Comparison of ENCODE assay signal across 26 cellular contexts in the genomic region with DNA sequence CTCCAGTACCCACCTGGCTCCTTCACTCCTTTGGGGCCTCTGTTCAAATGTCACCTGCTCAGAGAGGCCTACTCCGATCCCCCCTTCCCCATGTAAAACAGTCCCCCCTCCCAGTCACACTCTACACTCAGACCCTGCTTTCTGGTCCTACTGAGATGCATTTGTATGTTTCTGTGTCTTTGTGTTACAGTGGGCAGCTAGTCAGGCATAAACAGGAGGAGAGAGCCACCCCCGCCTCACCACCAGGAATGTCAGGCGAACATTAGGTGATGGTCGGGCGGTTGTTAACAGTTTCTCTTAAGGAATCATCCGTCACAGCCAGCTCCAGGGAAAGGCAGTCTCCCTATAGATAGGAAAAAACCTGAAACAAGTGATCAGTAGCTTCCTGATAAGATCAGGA. TPM values are rescaled to one million over a fixed set of nuclear protein-coding genes. Genes with fewer than 3 reads are reported as not detected.
"Had no signal": no experiment of that assay in that cellular context is flagged by ENCODE, and none has a peak within 500 bp of the region (broad histone marks: within the 10 kb centered on the region; RNA-seq: fewer than 3 reads in every experiment).

No MANE protein-coding gene starts in this region.

- H3K4me3 Mint-ChIP-seq: activated CD8-positive, alpha-beta T cell treated with anti-CD3 and anti-CD28 coated beads, Interleukin-2, amount 10 ng/mL, durations not matched to agents 7 days and 5 days; activated naive CD8-positive, alpha-beta T cell treated with anti-CD3 and anti-CD28 coated beads for 36 hours; activated T-helper 17 cell treated with anti-CD3 and anti-CD28 coated beads, Interleukin-2, amount 50 U/mL, for 72 hours; immature natural killer cell; natural killer cell treated with Interleukin-12 subunit alpha and Interleukin-12 subunit beta and Interleukin-15 and Interleukin-18, amount 100 ng/mL, for 72 hours; stimulated activated effector memory CD8-positive, alpha-beta T cell treated with anti-CD3 and anti-CD28 coated beads, Interleukin-12 subunit alpha, Interleukin-12 subunit beta, amount 100 ng/mL, for 72 hours; stimulated activated naive CD8-positive, alpha-beta T cell treated with anti-CD3 and anti-CD28 coated beads, Interleukin-15, amount 100 ng/mL, for 72 hours had no signal

- H3K27me3 Mint-ChIP-seq: activated naive CD8-positive, alpha-beta T cell treated with anti-CD3 and anti-CD28 coated beads for 36 hours; stimulated activated naive CD8-positive, alpha-beta T cell treated with anti-CD3 and anti-CD28 coated beads, Interleukin-15, amount 100 ng/mL, for 72 hours had no signal

- DNase-seq: activated CD4-positive, alpha-beta T cell treated with anti-CD3 and anti-CD28 coated beads for 48 hours; activated CD4-positive, CD25-positive, alpha-beta regulatory T cell; activated CD8-positive, alpha-beta T cell treated with anti-CD3 and anti-CD28 coated beads, Interleukin-2, amount 10 ng/mL, durations not matched to agents 7 days and 5 days; activated naive CD8-positive, alpha-beta T cell treated with anti-CD3 and anti-CD28 coated beads for 36 hours; amygdala; cerebellar nuclear complex; cortex of kidney; erythroblast; foreskin fibroblast; heart right ventricle; immature natural killer cell; left lung; occipital lobe; posterior cingulate gyrus; small intestine; stimulated activated CD4-positive, alpha-beta T cell treated with anti-CD3 and anti-CD28 coated beads, Interleukin-2, amount 100 ng/mL, for 24 hours; stimulated activated naive CD8-positive, alpha-beta T cell treated with anti-CD3 and anti-CD28 coated beads, Interleukin-15, amount 100 ng/mL, for 72 hours; transverse colon; uterus had no signal

- H3K9me3 ChIP-seq: heart right ventricle, left lung, suprapubic skin, transverse colon, uterus had no signal

- H3K4me3 ChIP-seq: heart right ventricle, left lung, lung, suprapubic skin, transverse colon, uterus had no signal

- H3K36me3 ChIP-seq: heart right ventricle, left lung, suprapubic skin, transverse colon, uterus had no signal

- H3K27ac Mint-ChIP-seq: activated naive CD8-positive, alpha-beta T cell treated with anti-CD3 and anti-CD28 coated beads for 36 hours; activated T-helper 17 cell treated with anti-CD3 and anti-CD28 coated beads, Interleukin-2, amount 50 U/mL, for 72 hours; immature natural killer cell; natural killer cell treated with Interleukin-12 subunit alpha and Interleukin-12 subunit beta and Interleukin-15 and Interleukin-18, amount 100 ng/mL, for 72 hours; stimulated activated effector memory CD8-positive, alpha-beta T cell treated with anti-CD3 and anti-CD28 coated beads, Interleukin-12 subunit alpha, Interleukin-12 subunit beta, amount 100 ng/mL, for 72 hours had no signal

- H3K27me3 ChIP-seq: heart right ventricle, left lung, suprapubic skin, transverse colon, uterus had no signal

- H3K27ac ChIP-seq: left lung, suprapubic skin, transverse colon, uterus had no signal

- ATAC-seq: activated CD8-positive, alpha-beta T cell treated with anti-CD3 and anti-CD28 coated beads, Interleukin-2, amount 10 ng/mL, durations not matched to agents 7 days and 5 days; activated T-helper 17 cell treated with anti-CD3 and anti-CD28 coated beads, Interleukin-2, amount 50 U/mL, for 72 hours; heart right ventricle; left lung; natural killer cell treated with Interleukin-12 subunit alpha and Interleukin-12 subunit beta and Interleukin-15 and Interleukin-18, amount 100 ng/mL, for 72 hours; sciatic nerve; stimulated activated effector memory CD8-positive, alpha-beta T cell treated with anti-CD3 and anti-CD28 coated beads, Interleukin-12 subunit alpha, Interleukin-12 subunit beta, amount 100 ng/mL, for 72 hours; stimulated activated naive CD8-positive, alpha-beta T cell treated with anti-CD3 and anti-CD28 coated beads, Interleukin-15, amount 100 ng/mL, for 72 hours had no signal

- H3K9me3 Mint-ChIP-seq: activated naive CD8-positive, alpha-beta T cell treated with anti-CD3 and anti-CD28 coated beads for 36 hours; activated T-helper 17 cell treated with anti-CD3 and anti-CD28 coated beads, Interleukin-2, amount 50 U/mL, for 72 hours; immature natural killer cell; natural killer cell treated with Interleukin-12 subunit alpha and Interleukin-12 subunit beta and Interleukin-15 and Interleukin-18, amount 100 ng/mL, for 72 hours; stimulated activated effector memory CD8-positive, alpha-beta T cell treated with anti-CD3 and anti-CD28 coated beads, Interleukin-12 subunit alpha, Interleukin-12 subunit beta, amount 100 ng/mL, for 72 hours; stimulated activated naive CD8-positive, alpha-beta T cell treated with anti-CD3 and anti-CD28 coated beads, Interleukin-15, amount 100 ng/mL, for 72 hours had no signal

- H3K36me3 Mint-ChIP-seq: activated naive CD8-positive, alpha-beta T cell treated with anti-CD3 and anti-CD28 coated beads for 36 hours; immature natural killer cell; natural killer cell treated with Interleukin-12 subunit alpha and Interleukin-12 subunit beta and Interleukin-15 and Interleukin-18, amount 100 ng/mL, for 72 hours; stimulated activated effector memory CD8-positive, alpha-beta T cell treated with anti-CD3 and anti-CD28 coated beads, Interleukin-12 subunit alpha, Interleukin-12 subunit beta, amount 100 ng/mL, for 72 hours had no signal

RNA-seq across cellular contexts. Expression of a gene that starts 53.8 kb away (rescaled TPM):
- total RNA-seq: activated CD8-positive, alpha-beta T cell treated with anti-CD3 and anti-CD28 coated beads, Interleukin-2, amount 10 ng/mL, durations not matched to agents 7 days and 5 days; natural killer cell treated with Interleukin-12 subunit alpha and Interleukin-12 subunit beta and Interleukin-15 and Interleukin-18, amount 100 ng/mL, for 72 hours; T-helper 1 cell treated with Interleukin-12 subunit alpha and Interleukin-12 subunit beta and Interleukin-4 antibody, amounts not matched to agents 30 ng/mL and 1 ng/mL, for 36 hours had no signal
- polyA plus RNA-seq: immature natural killer cell had no signal
